Comparison of ENCODE assay signal across 32 cellular contexts in genomic region chr7:119896386-119896785, GRCh38.
DNase-seq lines count a peak whose midpoint lies in the region; ATAC-seq, FAIRE-seq and TF ChIP-seq lines count a peak whose summit lies in the region.
"Had no signal": no experiment of that assay in that cellular context is flagged by ENCODE, and none has a peak within 500 bp of the region (broad histone marks: within the 10 kb centered on the region; RNA-seq: fewer than 3 reads in every experiment).

No MANE protein-coding gene starts in this region.

- TF ChIP-seq POLR2A in K562 (conservative IDR thresholded peaks at IDR 0.05): 0 out of 2 replicates have a peak, but pooled peaks have one; percentile 14

- TF ChIP-seq RAD21 in K562 (CRISPR knock-in tag; conservative IDR thresholded peaks at IDR 0.05 in 1 of 2, IDR thresholded peaks at IDR 0.05 in 1 of 2): no peak

- intact Hi-C loops in K562 (cut with micrococcal nuclease): no loop called here

- CTCF ChIA-PET in K562 (lab: Yijun Ruan, JAX; ENCODE audit: low intra/inter-chr PET ratio): no interaction called here

- no peaks in the 10 kb centered on the region for H3K27me3 ChIP-seq in K562 (ENCODE audit: control insufficient read depth in 2 of 2, insufficient read depth in 2 of 2, low read length in 2 of 2)
- no peaks in the 10 kb centered on the region for H3K27me3 ChIP-seq in small intestine (ENCODE audit: control insufficient read depth in 2 of 2, insufficient read depth in 2 of 2, low read length in 2 of 2)
- H3K27me3 ChIP-seq: BE2C; BLaER1; BLaER1 treated with 17β-estradiol and CSF1 and Interleukin-3, amounts not matched to agents 10 nM and 100 nM had no signal

- no TSS peak for BruUV-seq in K562 (replicated peaks; lab: Mats Ljungman, UMichigan)

- no peak overlapping the region for H3K27ac ChIP-seq in K562 (ENCODE audit: extremely low read depth, low read depth, low read length)
- H3K27ac ChIP-seq in small intestine (ENCODE audit: low read depth in 1 of 2, low read length in 1 of 2): no peak overlapping the region
- H3K27ac ChIP-seq: 22Rv1; A549; BLaER1; BLaER1 treated with 17β-estradiol and CSF1 and Interleukin-3, amounts not matched to agents 10 nM and 100 nM; C4-2B had no signal

- in situ Hi-C loops in SK-MEL-5 (cut with HindIII; ENCODE audit: low pct_unique_long_range_greater_than_20kb, low sequenced_read_pairs) (no loop called here), K562 (cut with MboI) (no loop called here)

- no peak overlapping the region for H3K9ac ChIP-seq in K562 (ENCODE audit: insufficient read depth in 1 of 2, low read depth in 2 of 2, low read length in 2 of 2)
- H3K9ac ChIP-seq: BLaER1; BLaER1 treated with 17β-estradiol and CSF1 and Interleukin-3, amounts not matched to agents 10 nM and 100 nM had no signal

- DNase-seq in SK-MEL-5 (ENCODE audit: low read depth, low spot score) (peak; percentile 38), K562 (ENCODE audit: extremely low read depth in 1 of 4, low spot score in 3 of 4) (no peak), foreskin melanocyte (peak; percentile 56), small intestine (no peak), NCI-H2196 treated with DMSO at 0.1 percent for 48 hours (lab: John Stamatoyannopoulos, UW; ENCODE audit: unreplicated experiment) (no peak)
- DNase-seq: 8988T; ACHN; AML-193; BE2C; C1 segment of cervical spinal cord; Caco-2; Calu3; CD4-positive, alpha-beta memory T cell; CD4-positive, alpha-beta T cell; CD4-positive, CD25-positive, alpha-beta regulatory T cell; CD8-positive, alpha-beta memory T cell; CD8-positive, alpha-beta T cell; COR-L47; DMS 273 treated with DMSO at 0.1 percent for 48 hours; DMS153; DMS53; DMS79; DMS79 treated with DMSO at 0.1 percent for 48 hours; DND-41; EL had no signal

- peaks cover 99% of the 10 kb centered on the region for H3K79me2 ChIP-seq in K562 (ENCODE audit: control insufficient read depth, insufficient read depth, low read length)

- TF ChIP-seq CTCF in K562 (IDR thresholded peaks at IDR 0.05 in 2 of 3, conservative IDR thresholded peaks at IDR 0.05 in 1 of 3; ENCODE audit: insufficient read depth in 2 of 3, low read depth in 1 of 3, low read length in 3 of 3): no peak

- no peak for FAIRE-seq in K562 (lab: Jason Lieb, UNC)
- FAIRE-seq in small intestine (lab: Jason Lieb, UNC): no peak
- FAIRE-seq: A549, D721Med had no signal

- POLR2A ChIA-PET in K562 (lab: Yijun Ruan, JAX): no interaction called here

- peaks cover 36% of the 10 kb centered on the region for H3K36me3 ChIP-seq in K562 (ENCODE audit: control insufficient read depth, insufficient read depth, low read length)
- H3K36me3 ChIP-seq in small intestine (ENCODE audit: control insufficient read depth in 2 of 2, insufficient read depth in 2 of 2, low read length in 2 of 2): no peaks in the 10 kb centered on the region
- H3K36me3 ChIP-seq: BE2C; BLaER1; BLaER1 treated with 17β-estradiol and CSF1 and Interleukin-3, amounts not matched to agents 10 nM and 100 nM had no signal

- H2AFZ ChIP-seq in K562 (ENCODE audit: low read depth, low read length): no peak overlapping the region

- H3K4me2 ChIP-seq in K562 (ENCODE audit: insufficient read depth, low read length): no peak overlapping the region
- H3K4me2 ChIP-seq: A549; BLaER1; BLaER1 treated with 17β-estradiol and CSF1 and Interleukin-3, amounts not matched to agents 10 nM and 100 nM had no signal

- H3K9me1 ChIP-seq in K562 (ENCODE audit: control insufficient read depth, insufficient read depth, low read length): no peaks in the 10 kb centered on the region

- ATAC-seq in K562 (no peak), HG03521 (IDR thresholded peaks at IDR 0.05; ENCODE audit: unreplicated experiment) (no peak)
- ATAC-seq: A549; CD8-positive, alpha-beta T cell had no signal

- H3K9me3 ChIP-seq in K562 (replicated peaks; ENCODE audit: control insufficient read depth, insufficient read depth, low read depth, low read length): peaks cover 4% of the 10 kb centered on the region; the same call in 1 of the 2 replicates
- H3K9me3 ChIP-seq in small intestine (ENCODE audit: control insufficient read depth, low read depth): no peaks in the 10 kb centered on the region
- H3K9me3 ChIP-seq: A549; BE2C; BLaER1; BLaER1 treated with 17β-estradiol and CSF1 and Interleukin-3, amounts not matched to agents 10 nM and 100 nM had no signal

- no peaks in the 10 kb centered on the region; the same call in 1 of the 2 replicates for H4K20me1 ChIP-seq in K562 (replicated peaks; ENCODE audit: control insufficient read depth, insufficient read depth, low read length)
- H4K20me1 ChIP-seq: BLaER1; BLaER1 treated with 17β-estradiol and CSF1 and Interleukin-3, amounts not matched to agents 10 nM and 100 nM had no signal

- H3K4me3 ChIP-seq in K562 (no peak overlapping the region), small intestine (ENCODE audit: low read depth in 1 of 2, low read length in 2 of 2) (no peak overlapping the region)
- H3K4me3 ChIP-seq: A549; BLaER1; BLaER1 treated with 17β-estradiol and CSF1 and Interleukin-3, amounts not matched to agents 10 nM and 100 nM had no signal

- H3K4me1 ChIP-seq in K562 (replicated peaks in 1 of 2; ENCODE audit: control insufficient read depth in 2 of 2, insufficient read depth in 2 of 2, low read length in 2 of 2) (no peaks in the 10 kb centered on the region; a peak in 1 of 5 replicates), small intestine (ENCODE audit: control insufficient read depth in 2 of 2, insufficient read depth in 1 of 2, low read depth in 1 of 2, low read length in 1 of 2) (no peaks in the 10 kb centered on the region)
- H3K4me1 ChIP-seq: A549, BE2C, BLaER1, Caco-2 had no signal

- TF ChIP-seq EP300 in K562 (IDR thresholded peaks at IDR 0.05; ENCODE audit: low read length): no peak

TF ChIP-seq in K562, 482 proteins besides CTCF, POLR2A, EP300 and RAD21:
- no peak for TF ChIP-seq MTA3 (IDR thresholded peaks at IDR 0.05; ENCODE audit: borderline replicate concordance)
- no peak for TF ChIP-seq GABPB2 (CRISPR knock-in tag; conservative IDR thresholded peaks at IDR 0.05)
- no peak for TF ChIP-seq LCOR (CRISPR knock-in tag; IDR thresholded peaks at IDR 0.05)
- no peak for TF ChIP-seq HDAC3 (IDR thresholded peaks at IDR 0.05; ENCODE audit: borderline replicate concordance, partially characterized antibody)
- TF ChIP-seq POLR2AphosphoS5 (IDR thresholded peaks at IDR 0.05; ENCODE audit: control insufficient read depth, insufficient read depth, low read depth, low read length): no peak
- TF ChIP-seq FOXK2 (conservative IDR thresholded peaks at IDR 0.05 in 1 of 2, IDR thresholded peaks at IDR 0.05 in 1 of 2; ENCODE audit: low read depth in 2 of 2): no peak
- TF ChIP-seq ZNF655 (CRISPR knock-in tag; IDR thresholded peaks at IDR 0.05): no peak
- TF ChIP-seq, protein P1, sequence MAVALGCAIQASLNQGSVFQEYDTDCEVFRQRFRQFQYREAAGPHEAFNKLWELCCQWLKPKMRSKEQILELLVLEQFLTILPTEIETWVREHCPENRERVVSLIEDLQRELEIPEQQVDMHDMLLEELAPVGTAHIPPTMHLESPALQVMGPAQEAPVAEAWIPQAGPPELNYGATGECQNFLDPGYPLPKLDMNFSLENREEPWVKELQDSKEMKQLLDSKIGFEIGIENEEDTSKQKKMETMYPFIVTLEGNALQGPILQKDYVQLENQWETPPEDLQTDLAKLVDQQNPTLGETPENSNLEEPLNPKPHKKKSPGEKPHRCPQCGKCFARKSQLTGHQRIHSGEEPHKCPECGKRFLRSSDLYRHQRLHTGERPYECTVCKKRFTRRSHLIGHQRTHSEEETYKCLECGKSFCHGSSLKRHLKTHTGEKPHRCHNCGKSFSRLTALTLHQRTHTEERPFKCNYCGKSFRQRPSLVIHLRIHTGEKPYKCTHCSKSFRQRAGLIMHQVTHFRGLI (CRISPR knock-in tag; IDR thresholded peaks at IDR 0.05): no peak
- no peak for TF ChIP-seq ZNF79 (CRISPR knock-in tag; IDR thresholded peaks at IDR 0.05; ENCODE audit: low read depth)
- TF ChIP-seq SMC3 (conservative IDR thresholded peaks at IDR 0.05; ENCODE audit: insufficient read depth, low read depth, low read length): no peak
- no peak for TF ChIP-seq PHB (CRISPR knock-in tag; IDR thresholded peaks at IDR 0.05)
- TF ChIP-seq ZFP30 (CRISPR knock-in tag; IDR thresholded peaks at IDR 0.05; ENCODE audit: borderline replicate concordance): no peak
- TF ChIP-seq NFIX (CRISPR knock-in tag; IDR thresholded peaks at IDR 0.05; ENCODE audit: low read depth): no peak
- TF ChIP-seq MED1 (CRISPR knock-in tag; IDR thresholded peaks at IDR 0.05; ENCODE audit: borderline replicate concordance): no peak
- TF ChIP-seq ETS2 (tag; IDR thresholded peaks at IDR 0.05; ENCODE audit: borderline replicate concordance, poor library complexity, severe bottlenecking): no peak
- no peak for TF ChIP-seq MAZ (CRISPR knock-in tag; conservative IDR thresholded peaks at IDR 0.05 in 1 of 2, IDR thresholded peaks at IDR 0.05 in 1 of 2)
- no peak for TF ChIP-seq NR2C2 (CRISPR knock-in tag; IDR thresholded peaks at IDR 0.05)
- no peak for TF ChIP-seq NR2C2 (tag; IDR thresholded peaks at IDR 0.05)
- TF ChIP-seq NUFIP1 (IDR thresholded peaks at IDR 0.05; ENCODE audit: partially characterized antibody): no peak

Comparison
In these comparisons a context has a peak if more than half of its experiments do, and no peak if none do; other contexts are left out.
1. DNase-seq: peak in SK-MEL-5 (single experiment) and foreskin melanocyte (single experiment); none in K562 (0 of 4), small intestine (single experiment) and NCI-H2196 treated with DMSO at 0.1 percent for 48 hours (single experiment).